In the genomic region with DNA sequence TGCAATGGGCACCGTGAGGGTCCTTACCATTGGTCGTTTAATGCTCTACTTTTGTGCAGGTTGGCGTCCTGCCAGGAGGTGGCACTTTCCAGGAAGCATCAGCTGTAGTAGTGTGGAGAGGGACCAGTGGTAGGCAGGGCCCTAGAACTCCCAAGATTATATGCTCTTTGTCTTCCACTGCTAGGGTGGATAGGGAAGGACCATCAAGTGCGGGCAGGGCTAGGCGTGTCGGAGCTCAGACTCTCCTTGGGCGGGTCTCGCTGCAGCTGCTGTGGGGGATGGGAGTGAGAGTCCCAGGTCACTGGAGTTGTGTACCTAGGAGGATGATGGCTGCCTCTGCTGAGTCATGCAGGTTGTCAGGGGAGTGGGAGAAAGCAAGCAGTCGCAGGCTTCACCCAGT, we compare ENCODE assay signal across 26 cellular contexts.
DNase-seq lines count a peak whose midpoint lies in the region; ATAC-seq lines count a peak whose summit lies in the region.
"Had no signal": no experiment of that assay in that cellular context is flagged by ENCODE, and none has a peak within 500 bp of the region (broad histone marks: within the 10 kb centered on the region; RNA-seq: fewer than 3 reads in every experiment).

No MANE protein-coding gene starts in this region.

- H3K4me3 ChIP-seq in CD4-positive, CD25-positive, alpha-beta regulatory T cell (ENCODE audit: low read depth, low read length): no peak overlapping the region
- H3K4me3 ChIP-seq: pancreas, right lobe of liver, stomach, tibial nerve had no signal

- H3K36me3 ChIP-seq in CD4-positive, CD25-positive, alpha-beta regulatory T cell (ENCODE audit: control insufficient read depth, insufficient read depth, low read length): no peaks in the 10 kb centered on the region
- H3K36me3 ChIP-seq: brain microvascular endothelial cell, pancreas, right lobe of liver, stomach, tibial nerve had no signal

- H3K9me3 Mint-ChIP-seq in CD4-positive, CD25-positive, alpha-beta regulatory T cell: peaks cover 0 to 5% (median 4%) of the 10 kb centered on the region in 7 donors
- peaks cover 5% of the 10 kb centered on the region for H3K9me3 Mint-ChIP-seq in activated CD4-positive, alpha-beta memory T cell treated with anti-CD3 and anti-CD28 coated beads for 36 hours
- H3K9me3 Mint-ChIP-seq: effector memory CD8-positive, alpha-beta T cell had no signal

- intact Hi-C loops in activated CD4-positive, alpha-beta memory T cell treated with anti-CD3 and anti-CD28 coated beads for 36 hours (cut with micrococcal nuclease): loop anchor here (5.0 kb wide), 1 partner anchor 35 kb away; no protein-coding TSS in a partner anchor

- peak; percentile 1 for DNase-seq in DMS 273 (lab: John Stamatoyannopoulos, UW; ENCODE audit: unreplicated experiment)
- no peak for DNase-seq in DMS 273 treated with DMSO at 0.1 percent for 48 hours (lab: John Stamatoyannopoulos, UW)
- no peak for DNase-seq in CD4-positive, CD25-positive, alpha-beta regulatory T cell
- peak; percentile 27 for DNase-seq in activated CD4-positive, alpha-beta memory T cell treated with anti-CD3 and anti-CD28 coated beads for 36 hours
- peak; percentile 50 for DNase-seq in islet precursor cell
- DNase-seq in ACHN: no peak
- no peak for DNase-seq in GM19238 (ENCODE audit: insufficient read length, low spot score)
- no peak for DNase-seq in SK-N-DZ (ENCODE audit: low spot score)
- DNase-seq: activated CD4-positive, CD25-positive, alpha-beta regulatory T cell; activated T-cell treated with anti-CD3 and anti-CD28 coated beads, Interleukin-2, amount 50 U/mL, for 72 hours; brain microvascular endothelial cell; effector memory CD8-positive, alpha-beta T cell; GOT3; IMR-90; naive B cell; NCI-H1417; NCI-H2107; NCI-H510A; RPMI8226; SK-N-SH; stomach had no signal

- CTCF ChIA-PET in activated CD4-positive, alpha-beta memory T cell treated with anti-CD3 and anti-CD28 coated beads for 36 hours (lab: Charles Lee): no interaction called here

- H3K4me3 Mint-ChIP-seq in CD4-positive, CD25-positive, alpha-beta regulatory T cell: peak overlapping the region in 1 of 4 donors; percentile 74
- H3K4me3 Mint-ChIP-seq in activated CD4-positive, alpha-beta memory T cell treated with anti-CD3 and anti-CD28 coated beads for 36 hours: no peak overlapping the region
- H3K4me3 Mint-ChIP-seq: naive B cell had no signal

- peaks cover 12 to 51% (median 29%) of the 10 kb centered on the region in 4 donors for H3K4me1 Mint-ChIP-seq in CD4-positive, CD25-positive, alpha-beta regulatory T cell
- peaks cover 57% of the 10 kb centered on the region for H3K4me1 Mint-ChIP-seq in activated CD4-positive, alpha-beta memory T cell treated with anti-CD3 and anti-CD28 coated beads for 36 hours (ENCODE audit: low read depth)
- H3K4me1 Mint-ChIP-seq: naive B cell had no signal

- no peaks in the 10 kb centered on the region for H3K9me3 ChIP-seq in CD4-positive, CD25-positive, alpha-beta regulatory T cell (ENCODE audit: control insufficient read depth in 2 of 2, low read length in 2 of 2)
- H3K9me3 ChIP-seq: pancreas, right lobe of liver, SK-N-SH, tibial nerve had no signal

- no peak overlapping the region for H3K27ac ChIP-seq in CD4-positive, CD25-positive, alpha-beta regulatory T cell (ENCODE audit: insufficient read depth, low read length, poor library complexity, severe bottlenecking)
- H3K27ac ChIP-seq: 22Rv1, brain microvascular endothelial cell, HL-60, pancreas, right lobe of liver, stomach, tibial nerve had no signal

- peak overlapping the region in 2 of 3 donors; percentile 26 to 66 for H3K27ac Mint-ChIP-seq in CD4-positive, CD25-positive, alpha-beta regulatory T cell
- H3K27ac Mint-ChIP-seq in activated CD4-positive, alpha-beta memory T cell treated with anti-CD3 and anti-CD28 coated beads for 36 hours: peak overlapping the region; percentile 38
- H3K27ac Mint-ChIP-seq: naive B cell had no signal

- H3K4me1 ChIP-seq in CD4-positive, CD25-positive, alpha-beta regulatory T cell (ENCODE audit: control insufficient read depth, insufficient read depth, low read length, poor library complexity, severe bottlenecking): peaks cover 18% of the 10 kb centered on the region
- H3K4me1 ChIP-seq: pancreas, right lobe of liver, stomach, tibial nerve had no signal

- in situ Hi-C loops in ACHN (cut with HindIII; ENCODE audit: low pct_ligation_motif_present, low pct_unique_long_range_greater_than_20kb, low sequenced_read_pairs): no loop called here

- POLR2A ChIA-PET in activated CD4-positive, alpha-beta memory T cell treated with anti-CD3 and anti-CD28 coated beads for 36 hours (lab: Charles Lee): interaction anchor here (0.9 kb wide), 1 partner anchor 198 kb away, joined by 3 read pairs; no protein-coding TSS in a partner anchor

- H3K36me3 Mint-ChIP-seq in CD4-positive, CD25-positive, alpha-beta regulatory T cell: no peaks in the 10 kb centered on the region
- peaks cover 4% of the 10 kb centered on the region for H3K36me3 Mint-ChIP-seq in activated CD4-positive, alpha-beta memory T cell treated with anti-CD3 and anti-CD28 coated beads for 36 hours
- H3K36me3 Mint-ChIP-seq: naive B cell had no signal

- H3K27me3 Mint-ChIP-seq in CD4-positive, CD25-positive, alpha-beta regulatory T cell: no peaks in the 10 kb centered on the region
- H3K27me3 Mint-ChIP-seq in activated CD4-positive, alpha-beta memory T cell treated with anti-CD3 and anti-CD28 coated beads for 36 hours: no peaks in the 10 kb centered on the region

- ATAC-seq in CD4-positive, CD25-positive, alpha-beta regulatory T cell (ENCODE audit: low read depth in 2 of 2): no peak
- ATAC-seq: activated T-cell treated with anti-CD3 and anti-CD28 coated beads, Interleukin-2, amount 50 U/mL, for 72 hours; effector memory CD8-positive, alpha-beta T cell; pancreas; right lobe of liver had no signal

- no peaks in the 10 kb centered on the region for H3K27me3 ChIP-seq in CD4-positive, CD25-positive, alpha-beta regulatory T cell (ENCODE audit: control insufficient read depth, insufficient read depth, low read length)
- H3K27me3 ChIP-seq: brain microvascular endothelial cell, right lobe of liver, stomach, tibial nerve had no signal

Comparison
In these comparisons a context has a peak if more than half of its experiments do, and no peak if none do; other contexts are left out.
1. DNase-seq: peak in DMS 273 (single experiment), activated CD4-positive, alpha-beta memory T cell treated with anti-CD3 and anti-CD28 coated beads for 36 hours (single experiment) and islet precursor cell (single experiment); none in DMS 273 treated with DMSO at 0.1 percent for 48 hours (single experiment), CD4-positive, CD25-positive, alpha-beta regulatory T cell (0 of 3), ACHN (single experiment), GM19238 (single experiment) and SK-N-DZ (single experiment).